In genomic region chr10:80253266-80253962, GRCh38 we compare ENCODE assay signal across 8 cellular contexts. TPM values are rescaled to one million over a fixed set of nuclear protein-coding genes. Genes with fewer than 3 reads are reported as not detected.
A peak's percentile ranks its signal among the peaks of the same experiment; 100 is the strongest.
DNase-seq lines count a peak whose midpoint lies in the region; ATAC-seq and TF ChIP-seq lines count a peak whose summit lies in the region.

No MANE protein-coding gene starts in this region.

- H3K4me3 Mint-ChIP-seq in activated CD4-positive, alpha-beta T cell treated with anti-CD3 and anti-CD28 coated beads for 36 hours: no peak overlapping the region

- intact Hi-C loops in activated CD4-positive, alpha-beta T cell treated with anti-CD3 and anti-CD28 coated beads for 36 hours (cut with DNase I, micrococcal nuclease): no loop called here

- peak; percentile 71 for ATAC-seq in activated CD4-positive, alpha-beta T cell treated with anti-CD3 and anti-CD28 coated beads for 36 hours
- peak; percentile 67 for ATAC-seq in HG02588 (IDR thresholded peaks at IDR 0.05; ENCODE audit: unreplicated experiment)
- ATAC-seq in HG03575 (IDR thresholded peaks at IDR 0.05; ENCODE audit: extremely low read depth, insufficient number of reproducible peaks, low FRiP score, unreplicated experiment): peak; percentile 63

- H3K27me3 Mint-ChIP-seq in activated CD4-positive, alpha-beta T cell treated with anti-CD3 and anti-CD28 coated beads for 36 hours: peaks cover 5% of the 10 kb centered on the region

- H3K36me3 ChIP-seq in neutrophil: no peaks in the 10 kb centered on the region

- H3K36me3 Mint-ChIP-seq in activated CD4-positive, alpha-beta T cell treated with anti-CD3 and anti-CD28 coated beads for 36 hours (ENCODE audit: low read depth): no peaks in the 10 kb centered on the region

- peak overlapping the region; percentile 84 for H3K27ac ChIP-seq in neutrophil

- POLR2A ChIA-PET in activated CD4-positive, alpha-beta T cell treated with anti-CD3 and anti-CD28 coated beads for 36 hours (lab: Charles Lee): no interaction called here

- H3K27ac Mint-ChIP-seq in activated CD4-positive, alpha-beta T cell treated with anti-CD3 and anti-CD28 coated beads for 36 hours: no peak overlapping the region

- peaks cover 3% of the 10 kb centered on the region for H3K4me1 Mint-ChIP-seq in activated CD4-positive, alpha-beta T cell treated with anti-CD3 and anti-CD28 coated beads for 36 hours

- H3K9me3 Mint-ChIP-seq in activated CD4-positive, alpha-beta T cell treated with anti-CD3 and anti-CD28 coated beads for 36 hours (ENCODE audit: low read depth): no peaks in the 10 kb centered on the region

- no peak for DNase-seq in activated CD4-positive, alpha-beta T cell treated with anti-CD3 and anti-CD28 coated beads for 36 hours
- DNase-seq in activated CD4-positive, alpha-beta T cell treated with anti-CD3 and anti-CD28 coated beads, Interleukin-2, amount 50 U/mL, for 1 hour: no peak
- DNase-seq in AG20443 (ENCODE audit: low spot score) (no peak), GM03348 (ENCODE audit: low spot score) (no peak), DMS153 (lab: John Stamatoyannopoulos, UW) (no peak)

- H3K9me3 ChIP-seq in neutrophil: no peaks in the 10 kb centered on the region

- CTCF ChIA-PET in activated CD4-positive, alpha-beta T cell treated with anti-CD3 and anti-CD28 coated beads for 36 hours (lab: Charles Lee): interaction anchor here (0.8 kb wide), 1 partner anchor 272 kb away, joined by 3 read pairs; no protein-coding TSS in a partner anchor

- no peak for TF ChIP-seq CTCF in neutrophil (IDR thresholded peaks at IDR 0.05)

- H3K27me3 ChIP-seq in neutrophil: no peaks in the 10 kb centered on the region

- H3K4me1 ChIP-seq in neutrophil (ENCODE audit: control insufficient read depth in 1 of 2, insufficient read depth in 1 of 2, low read depth in 1 of 2, low read length in 1 of 2): peaks cover 48 to 52% of the 10 kb centered on the region in 2 experiments

- H3K4me3 ChIP-seq in neutrophil (ENCODE audit: low read depth in 1 of 2, low read length in 1 of 2): peak overlapping the region; percentile 40 to 41

RNA-seq across cellular contexts. Expression of gene MAT1A, which starts 36.0 kb away (rescaled TPM):
- total RNA-seq in activated CD4-positive, alpha-beta T cell treated with anti-CD3 and anti-CD28 coated beads for 36 hours: not detected

RNA-seq across cellular contexts. Expression of gene ANXA11, which starts 48.1 kb away (rescaled TPM):
- 100 to 1,000 TPM; 256 to 348 TPM for total RNA-seq in activated CD4-positive, alpha-beta T cell treated with anti-CD3 and anti-CD28 coated beads for 36 hours
